10 cellular contexts compared by ENCODE assay signal in genomic region chr17:57940653-57941329, GRCh38. TPM values are rescaled to one million over a fixed set of nuclear protein-coding genes. Genes with fewer than 3 reads are reported as not detected.
DNase-seq lines count a peak whose midpoint lies in the region; ATAC-seq, FAIRE-seq and TF ChIP-seq lines count a peak whose summit lies in the region.
"Had no signal": no experiment of that assay in that cellular context is flagged by ENCODE, and none has a peak within 500 bp of the region (broad histone marks: within the 10 kb centered on the region; RNA-seq: fewer than 3 reads in every experiment).

No MANE protein-coding gene starts in this region.

- no peak overlapping the region for H2AFZ ChIP-seq in K562 (ENCODE audit: low read depth, low read length)
- no peak overlapping the region for H2AFZ ChIP-seq in neural progenitor cell (replicated peaks)

- no peaks in the 10 kb centered on the region for H3K79me2 ChIP-seq in K562 (ENCODE audit: control insufficient read depth, insufficient read depth, low read length)
- H3K79me2 ChIP-seq in neural progenitor cell (ENCODE audit: low read depth): peaks cover 3% of the 10 kb centered on the region

- H3K27ac ChIP-seq in K562 (ENCODE audit: extremely low read depth, low read depth, low read length) (no peak overlapping the region), neural progenitor cell (no peak overlapping the region)
- H3K27ac ChIP-seq: SJSA1 had no signal

- TF ChIP-seq POLR2A in K562 (conservative IDR thresholded peaks at IDR 0.05): no peak

- no peaks in the 10 kb centered on the region for H3K9me3 Mint-ChIP-seq in neural progenitor cell

- CTCF ChIA-PET in K562 (lab: Yijun Ruan, JAX; ENCODE audit: low intra/inter-chr PET ratio): no interaction called here

- TF ChIP-seq EP300 in K562 (IDR thresholded peaks at IDR 0.05; ENCODE audit: low read length): no peak

- peaks cover 0 to 4% of the 10 kb centered on the region in 2 experiments; a peak in 2 of 5 replicates for H3K4me1 ChIP-seq in K562 (replicated peaks in 1 of 2; ENCODE audit: control insufficient read depth in 2 of 2, insufficient read depth in 2 of 2, low read length in 2 of 2)
- H3K4me1 ChIP-seq in neural progenitor cell: peaks cover 39% of the 10 kb centered on the region

- TF ChIP-seq CTCF in GM06990 (IDR thresholded peaks at IDR 0.05; ENCODE audit: insufficient read depth, low read length, poor library complexity, severe bottlenecking) (no peak), K562 (IDR thresholded peaks at IDR 0.05 in 2 of 3, conservative IDR thresholded peaks at IDR 0.05 in 1 of 3; ENCODE audit: insufficient read depth in 2 of 3, low read depth in 1 of 3, low read length in 3 of 3) (no peak), neural progenitor cell (IDR thresholded peaks at IDR 0.05) (no peak), GM13976 (IDR thresholded peaks at IDR 0.05; ENCODE audit: borderline replicate concordance, control extremely low read depth, extremely low read depth, insufficient read depth, missing control alignments) (no peak)

- in situ Hi-C loops in K562 (cut with MboI) (no loop called here), GM13976 (cut with MboI; ENCODE audit: low sequenced_read_pairs, unreplicated experiment) (no loop called here)

- intact Hi-C loops in K562 (cut with micrococcal nuclease): no loop called here

- no peak for FAIRE-seq in K562 (lab: Jason Lieb, UNC)

- H3K36me3 Mint-ChIP-seq in neural progenitor cell: peaks cover 6% of the 10 kb centered on the region

- no peaks in the 10 kb centered on the region for H3K9me3 ChIP-seq in K562 (replicated peaks; ENCODE audit: control insufficient read depth, insufficient read depth, low read depth, low read length)
- H3K9me3 ChIP-seq in neural progenitor cell (ENCODE audit: low read depth): no peaks in the 10 kb centered on the region
- H3K9me3 ChIP-seq: SJSA1 had no signal

- H3K27me3 Mint-ChIP-seq in neural progenitor cell (ENCODE audit: insufficient read depth, low read depth): peaks cover 2% of the 10 kb centered on the region

- BruUV-seq in K562 (replicated peaks; lab: Mats Ljungman, UMichigan): no TSS peak

- WGBS in K562 (ENCODE audit: insufficient coverage, low coverage, missing lambda C conversion rate): 17% methylated on average over 5 of the region's 5 CpGs

- peak overlapping the region; percentile 33 for H3K4me3 Mint-ChIP-seq in neural progenitor cell

- no peak for TF ChIP-seq RAD21 in K562 (CRISPR knock-in tag; conservative IDR thresholded peaks at IDR 0.05 in 1 of 2, IDR thresholded peaks at IDR 0.05 in 1 of 2)

- H3K27ac Mint-ChIP-seq in neural progenitor cell: peak overlapping the region; percentile 93

- no peaks in the 10 kb centered on the region for H3K36me3 ChIP-seq in GM06990 (ENCODE audit: control insufficient read depth, insufficient read depth, low read length)
- H3K36me3 ChIP-seq in K562 (ENCODE audit: control insufficient read depth, insufficient read depth, low read length): no peaks in the 10 kb centered on the region
- no peaks in the 10 kb centered on the region for H3K36me3 ChIP-seq in neural progenitor cell

- H3K4me1 Mint-ChIP-seq in neural progenitor cell: peaks cover 80% of the 10 kb centered on the region

- H3K9ac ChIP-seq in K562 (ENCODE audit: insufficient read depth in 1 of 2, low read depth in 2 of 2, low read length in 2 of 2): no peak overlapping the region
- no peak overlapping the region for H3K9ac ChIP-seq in neural progenitor cell

- peaks cover 27% of the 10 kb centered on the region for H3F3A ChIP-seq in neural progenitor cell (ENCODE audit: low read depth)

- H3K27me3 ChIP-seq in GM06990 (replicated peaks; ENCODE audit: control insufficient read depth, insufficient read depth, low read length) (no peaks in the 10 kb centered on the region), K562 (ENCODE audit: control insufficient read depth in 2 of 2, insufficient read depth in 2 of 2, low read length in 2 of 2) (peaks cover 11 to 23% of the 10 kb centered on the region in 2 experiments), neural progenitor cell (no peaks in the 10 kb centered on the region)
- H3K27me3 ChIP-seq: SJSA1 had no signal

- DNase-seq in GM06990 (ENCODE audit: extremely low read depth, insufficient read length) (peak; percentile 41), NAMALWA (ENCODE audit: low spot score) (peak; percentile 60), K562 (ENCODE audit: extremely low read depth in 1 of 4, low spot score in 3 of 4) (no peak), neural progenitor cell (ENCODE audit: low spot score) (no peak), GM13976 (ENCODE audit: low spot score) (no peak), retina (no peak)
- DNase-seq: effector memory CD4-positive, alpha-beta T cell had no signal

- ATAC-seq in K562: no peak
- no peak for ATAC-seq in GM18861 (IDR thresholded peaks at IDR 0.05; ENCODE audit: unreplicated experiment)
- no peak for ATAC-seq in GM19328 (IDR thresholded peaks at IDR 0.05; ENCODE audit: unreplicated experiment)

- POLR2A ChIA-PET in K562 (lab: Yijun Ruan, JAX): interaction anchor here (0.6 to 2.0 kb wide), 4 partner anchors 9 to 35 kb away, joined by 3 to 16 read pairs (median 3); partner anchors contain the start of gene CUEDC1

- H3K4me3 ChIP-seq in GM06990 (replicated peaks; ENCODE audit: low read depth, low read length): no peak overlapping the region
- H3K4me3 ChIP-seq in K562: no peak overlapping the region
- H3K4me3 ChIP-seq in neural progenitor cell: no peak overlapping the region
- H3K4me3 ChIP-seq: SJSA1 had no signal

- H3K4me2 ChIP-seq in K562 (ENCODE audit: insufficient read depth, low read length): no peak overlapping the region
- no peak overlapping the region for H3K4me2 ChIP-seq in neural progenitor cell

- H4K20me1 ChIP-seq in K562 (replicated peaks; ENCODE audit: control insufficient read depth, insufficient read depth, low read length): peaks cover 3% of the 10 kb centered on the region; the same call in 1 of the 2 replicates
- peaks cover 24% of the 10 kb centered on the region for H4K20me1 ChIP-seq in neural progenitor cell (ENCODE audit: low read depth)

- peaks cover 2% of the 10 kb centered on the region for H3K9me1 ChIP-seq in K562 (ENCODE audit: control insufficient read depth, insufficient read depth, low read length)

TF ChIP-seq in K562, 482 proteins besides CTCF, POLR2A, EP300 and RAD21:
- TF ChIP-seq ATF3 (IDR thresholded peaks at IDR 0.05) (no peak), ATF3 (CRISPR knock-in tag; conservative IDR thresholded peaks at IDR 0.05) (no peak), CBX2 (IDR thresholded peaks at IDR 0.05; ENCODE audit: insufficient read depth, low read length, poor library complexity, severe bottlenecking) (peak; percentile 16)

RNA-seq across cellular contexts. Expression of gene CUEDC1, which starts 14.4 kb away (rescaled TPM):
- total RNA-seq in K562 (2011; cell fraction: chromatin; rRNA removed; ENCODE audit: low replicate concordance): 3.9 and 5.6 TPM in 2 replicates
- 3.2 and 5.3 TPM in 2 replicates for total RNA-seq in K562 (2011; cell fraction: nucleolus; rRNA removed)
- 2.2 and 2.3 TPM in 2 replicates for total RNA-seq in K562 (2011; cell fraction: nucleoplasm; rRNA removed)
- total RNA-seq in K562 (2014; rRNA removed) (0.33 and 1.5 TPM in 2 replicates), K562 (2014; rRNA removed; fragmentation: Illumina TruSeq; extraction: Trizol) (0.64 and 0.65 TPM in 2 replicates), K562 (2015; rRNA removed; fragmentation: Illumina TruSeq; extraction: Trizol) (0.62 and 0.94 TPM in 2 replicates), K562 (2021) (1.0 and 2.5 TPM in 2 replicates), neural progenitor cell (ENCODE audit: low replicate concordance) (8.8 and 14.7 TPM in 2 replicates)
- polyA plus RNA-seq in K562 (2011; rRNA removed) (1.7 and 2.0 TPM in 2 replicates), K562 (2014; fragmentation: Illumina TruSeq; extraction: Trizol) (1.5 and 1.7 TPM in 2 replicates), K562 (2014; fragmentation: Nextera tagmentation; extraction: Ambion mirVana) (under 1 TPM in 1 of 2 experiments, not detected in 1; 0.20 TPM), K562 (2014; rRNA removed) (2.5 and 4.1 TPM in 2 replicates)
- polyA plus RNA-seq in K562 (2011; cell fraction: cytosol; rRNA removed): 1.6 and 1.8 TPM in 2 replicates
- polyA plus RNA-seq in K562 (2011; cell fraction: nucleus; rRNA removed): 4.7 and 9.4 TPM in 2 replicates
- 0.42 and 2.3 TPM in 2 replicates for polyA plus RNA-seq in K562 (2012)
- polyA minus RNA-seq in K562 (2011; rRNA and poly(A)+ RNA removed): 0.75 and 1.4 TPM in 2 replicates
- 1.5 and 2.1 TPM in 2 replicates for polyA minus RNA-seq in K562 (2011; cell fraction: cytosol; rRNA and poly(A)+ RNA removed)
- 1.6 and 1.7 TPM in 2 replicates for polyA minus RNA-seq in K562 (2011; cell fraction: nucleus; rRNA and poly(A)+ RNA removed)

RNA-seq across cellular contexts. Expression of gene VEZF1, which starts 47.3 kb away (rescaled TPM):
- 10.2 and 22.1 TPM in 2 replicates for total RNA-seq in K562 (2011; cell fraction: chromatin; rRNA removed; ENCODE audit: low replicate concordance)
- total RNA-seq in K562 (2011; cell fraction: nucleolus; rRNA removed): 8.3 and 9.2 TPM in 2 replicates
- 13.8 and 21.1 TPM in 2 replicates for total RNA-seq in K562 (2011; cell fraction: nucleoplasm; rRNA removed)
- total RNA-seq in K562 (2014; rRNA removed): 17.8 and 19.3 TPM in 2 replicates
- 25.9 and 26.2 TPM in 2 replicates for total RNA-seq in K562 (2014; rRNA removed; fragmentation: Illumina TruSeq; extraction: Trizol)
- 26.2 and 26.8 TPM in 2 replicates for total RNA-seq in K562 (2015; rRNA removed; fragmentation: Illumina TruSeq; extraction: Trizol)
- 24.6 and 25.7 TPM in 2 replicates for total RNA-seq in K562 (2021)
- 18.2 and 22.1 TPM in 2 replicates for polyA plus RNA-seq in K562 (2011; rRNA removed)
- polyA plus RNA-seq in K562 (2011; cell fraction: cytosol; rRNA removed): 14.7 and 15.8 TPM in 2 replicates
- polyA plus RNA-seq in K562 (2011; cell fraction: nucleus; rRNA removed): 25.7 and 26.0 TPM in 2 replicates
- polyA plus RNA-seq in K562 (2012): 21.9 and 25.5 TPM in 2 replicates
- 28.3 and 33.4 TPM in 2 replicates for polyA plus RNA-seq in K562 (2014; fragmentation: Illumina TruSeq; extraction: Trizol)
- 1 to 10 TPM; 9.5 to 9.8 TPM for polyA plus RNA-seq in K562 (2014; fragmentation: Nextera tagmentation; extraction: Ambion mirVana)
- 12.3 and 15.5 TPM in 2 replicates for polyA plus RNA-seq in K562 (2014; rRNA removed)
- 31.2 and 40.2 TPM in 2 replicates for polyA minus RNA-seq in K562 (2011; rRNA and poly(A)+ RNA removed)
- 18.1 and 19.2 TPM in 2 replicates for polyA minus RNA-seq in K562 (2011; cell fraction: cytosol; rRNA and poly(A)+ RNA removed)
- 14.0 and 18.0 TPM in 2 replicates for polyA minus RNA-seq in K562 (2011; cell fraction: nucleus; rRNA and poly(A)+ RNA removed)
- total RNA-seq in neural progenitor cell (ENCODE audit: low replicate concordance): 90.4 and 103 TPM in 2 replicates

Comparison
In these comparisons a context has a peak if more than half of its experiments do, and no peak if none do; other contexts are left out.
1. DNase-seq: peak in GM06990 (single experiment) and NAMALWA (single experiment); none in K562 (0 of 4), neural progenitor cell (single experiment), GM13976 (single experiment) and retina (single experiment).